ENCODE assay signal across 30 cellular contexts in the genomic region with DNA sequence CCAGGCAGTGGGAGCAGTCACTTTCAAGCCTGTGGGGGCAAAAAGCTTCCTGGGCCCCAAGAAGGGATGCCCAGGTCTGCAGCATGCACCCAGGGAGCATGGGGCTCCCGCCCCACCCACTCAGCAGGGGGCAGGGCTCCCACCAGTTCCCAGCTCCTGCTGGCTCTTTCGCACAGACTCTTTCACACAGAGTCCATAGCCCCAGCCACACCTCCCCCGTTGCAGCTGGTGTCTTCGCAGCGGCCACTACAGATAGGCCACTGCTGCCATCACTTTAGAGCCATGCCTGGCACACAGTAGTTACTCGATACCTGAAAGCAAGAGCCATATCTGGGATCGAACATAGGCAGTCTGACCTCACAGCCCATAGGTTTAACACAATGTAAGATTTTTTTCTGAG.
"Had no signal": no experiment of that assay in that cellular context is flagged by ENCODE, and none has a peak within 500 bp of the region (broad histone marks: within the 10 kb centered on the region; RNA-seq: fewer than 3 reads in every experiment).

No MANE protein-coding gene starts in this region.

- H3K4me3 ChIP-seq: coronary artery, dorsolateral prefrontal cortex had no signal

- H3K36me3 ChIP-seq: brain microvascular endothelial cell, WERI-Rb-1 had no signal

- H3K27me3 ChIP-seq: brain microvascular endothelial cell, dorsolateral prefrontal cortex had no signal

- ATAC-seq: activated CD4-positive, CD25-positive, alpha-beta regulatory T cell treated with anti-CD3 and anti-CD28 coated beads, Interleukin-2, amount 50 U/mL, for 24 hours; activated CD8-positive, alpha-beta T cell treated with anti-CD3 and anti-CD28 coated beads for 36 hours; activated T-cell treated with anti-CD3 and anti-CD28 coated beads, Interleukin-2, amount 50 U/mL, for 4 hours; activated T-helper 17 cell treated with anti-CD3 and anti-CD28 coated beads, Interleukin-2, amount 50 U/mL, for 72 hours; T-helper 17 cell had no signal

- DNase-seq: activated B cell treated with CpG ODN at 0.5 μM for 24 hours; activated CD4-positive, alpha-beta T cell treated with anti-CD3 and anti-CD28 coated beads for 48 hours; activated CD4-positive, alpha-beta T cell treated with anti-CD3 and anti-CD28 coated beads, Interleukin-2, amount 50 U/mL, for 1 hour; activated CD4-positive, alpha-beta T cell treated with anti-CD3 and anti-CD28 coated beads, Interleukin-2, amount 50 U/mL, for 48 hours; activated CD8-positive, alpha-beta memory T cell treated with anti-CD3 and anti-CD28 coated beads for 24 hours; activated CD8-positive, alpha-beta T cell treated with anti-CD3 and anti-CD28 coated beads for 36 hours; activated effector memory CD4-positive, alpha-beta T cell treated with Interleukin-2 at 50 U/mL for 16 hours; activated gamma-delta T cell treated with Interleukin-2 at 50 U/mL for 16 hours; activated naive CD4-positive, alpha-beta T cell treated with anti-CD3 and anti-CD28 coated beads, Interleukin-2, amount 50 U/mL, for 16 hours; activated naive CD4-positive, alpha-beta T cell treated with Interleukin-2 at 50 U/mL for 16 hours; activated T-cell treated with anti-CD3 and anti-CD28 coated beads, Interleukin-2, amount 50 U/mL, for 4 hours; amniotic stem cell; brain microvascular endothelial cell; dorsolateral prefrontal cortex; effector CD4-positive, alpha-beta T cell; foreskin fibroblast; glutamatergic neuron; T-helper 1 cell; T-helper 17 cell; T1000; WERI-Rb-1 had no signal

- FAIRE-seq: astrocyte, bronchial epithelial cell, endometrium, endothelial cell of umbilical vein, frontal cortex had no signal

- H3K27ac ChIP-seq: brain microvascular endothelial cell, coronary artery, epithelial cell of prostate, WERI-Rb-1 had no signal
